Comparison of ENCODE assay signal across 8 cellular contexts in the genomic region with DNA sequence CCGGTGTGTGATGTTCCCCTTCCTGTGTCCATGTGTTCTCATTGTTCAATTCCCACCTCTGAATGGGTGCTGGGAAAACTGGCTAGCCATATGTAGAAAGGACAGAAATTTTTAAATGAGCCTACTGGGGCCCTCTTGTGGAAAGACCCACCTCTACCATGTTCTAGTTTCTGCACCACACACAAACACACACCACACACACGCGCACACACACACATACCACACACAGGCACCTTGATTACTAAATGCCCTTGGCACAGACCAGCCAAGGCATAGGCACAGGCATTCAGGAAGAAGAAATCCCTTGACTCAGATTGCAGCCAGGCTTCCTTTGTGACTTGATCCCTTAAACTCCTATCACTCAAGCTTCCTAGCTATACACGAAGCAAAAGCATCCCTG.
DNase-seq lines count a peak whose midpoint lies in the region; ATAC-seq, FAIRE-seq and TF ChIP-seq lines count a peak whose summit lies in the region.

No MANE protein-coding gene starts in this region.

- POLR2A ChIA-PET in HepG2 (lab: Yijun Ruan, JAX) = no interaction called here

- DNase-seq in DMS53 treated with DMSO at 0.1 percent for 48 hours (lab: John Stamatoyannopoulos, UW; ENCODE audit: unreplicated experiment) = peak; percentile 46
- peak; percentile 37 for DNase-seq in M059J (ENCODE audit: low read depth)
- DNase-seq in astrocyte of the hippocampus (ENCODE audit: low read depth, low spot score) = peak; percentile 63
- peak; percentile 16 for DNase-seq in HepG2 (ENCODE audit: low spot score)

- H3K4me2 ChIP-seq in HepG2 (ENCODE audit: low read depth, low read length) = no peak overlapping the region

- no peaks in the 10 kb centered on the region; a peak in 1 of 5 replicates for H3K36me3 ChIP-seq in HepG2 (replicated peaks in 1 of 2; ENCODE audit: control insufficient read depth in 1 of 2, insufficient read depth in 2 of 2, low read length in 2 of 2)

- no peaks in the 10 kb centered on the region for H3K79me2 ChIP-seq in HepG2 (ENCODE audit: insufficient read depth, low read length)

- no TSS peak for BruUV-seq in HepG2 (replicated peaks; lab: Mats Ljungman, UMichigan)

- no peak overlapping the region for H3K9ac ChIP-seq in HepG2 (ENCODE audit: insufficient read depth, low read depth, low read length)

- no peak for TF ChIP-seq RAD21 in HepG2 (CRISPR knock-in tag; IDR thresholded peaks at IDR 0.05)

- CTCF ChIA-PET in HepG2 (lab: Yijun Ruan, JAX; ENCODE audit: low intra/inter-chr PET ratio, low total read pairs) = no interaction called here

- TF ChIP-seq EP300 in HepG2 (IDR thresholded peaks at IDR 0.05; ENCODE audit: low read depth in 2 of 2, low read length in 2 of 2) (no peak), HepG2 (CRISPR knock-in tag; IDR thresholded peaks at IDR 0.05; ENCODE audit: borderline replicate concordance) (no peak)

- H3K4me1 ChIP-seq in HepG2 (ENCODE audit: insufficient read depth, low read length) = peaks cover 36% of the 10 kb centered on the region

- H3K27ac ChIP-seq in HepG2 (ENCODE audit: extremely low read length, insufficient read depth, low read length) = no peak overlapping the region

- H4K20me1 ChIP-seq in HepG2 (ENCODE audit: insufficient read depth, low read length) = no peaks in the 10 kb centered on the region

- H3K4me3 ChIP-seq in HepG2 (replicated peaks in 1 of 3; ENCODE audit: insufficient read depth in 1 of 3, low read depth in 2 of 3, low read length in 3 of 3) = no peak overlapping the region

- H3K27me3 ChIP-seq in HepG2 (ENCODE audit: control insufficient read depth in 1 of 2, insufficient read depth in 2 of 2, low read length in 2 of 2) = no peaks in the 10 kb centered on the region

- no peaks in the 10 kb centered on the region for H3K9me3 ChIP-seq in HepG2 (ENCODE audit: low read length)

- peak; percentile 57 for TF ChIP-seq CTCF in HepG2 (CRISPR knock-in tag; IDR thresholded peaks at IDR 0.05)

- intact Hi-C loops in HepG2 (cut with micrococcal nuclease; ENCODE audit: unreplicated experiment) = no loop called here

- TF ChIP-seq POLR2A in HepG2 (IDR thresholded peaks at IDR 0.05; ENCODE audit: insufficient read depth in 1 of 2, low read depth in 2 of 2, low read length in 2 of 2) = no peak

- WGBS in HepG2 (ENCODE audit: low lambda C conversion rate) = 73% methylated on average over 4 of the region's 4 CpGs

- ATAC-seq in HepG2 = peak; percentile 50; the same call in 2 of the 3 replicates
- ATAC-seq in GM19328 (IDR thresholded peaks at IDR 0.05; ENCODE audit: unreplicated experiment) = no peak
- no peak for ATAC-seq in HG03342 (IDR thresholded peaks at IDR 0.05; ENCODE audit: unreplicated experiment)
- ATAC-seq in HG03378 (IDR thresholded peaks at IDR 0.05; ENCODE audit: unreplicated experiment) = no peak
- ATAC-seq in GM19397 (IDR thresholded peaks at IDR 0.05; ENCODE audit: unreplicated experiment) = no peak

- no peak overlapping the region for H2AFZ ChIP-seq in HepG2 (ENCODE audit: low read length)

- peak; percentile 63 for FAIRE-seq in HepG2 (lab: Jason Lieb, UNC)

- in situ Hi-C loops in HepG2 (cut with HindIII; ENCODE audit: extremely low pct_ligation_motif_present, low pct_unique_long_range_greater_than_20kb) = no loop called here

TF ChIP-seq in HepG2, 621 proteins besides CTCF, POLR2A, EP300 and RAD21:
- peak; percentile 89 for TF ChIP-seq ZNF646 (CRISPR knock-in tag; IDR thresholded peaks at IDR 0.05)
- peak; percentile 36; the same call in 1 of the 2 replicates for TF ChIP-seq SMC3 (IDR thresholded peaks at IDR 0.05; ENCODE audit: low read length)
- peak; percentile 51 for TF ChIP-seq STAG1 (CRISPR knock-in tag; IDR thresholded peaks at IDR 0.05)
- TF ChIP-seq GATAD2A (CRISPR knock-in tag; IDR thresholded peaks at IDR 0.05) = no peak
TF ChIP-seq in HepG2: peak in this region for 3.
